In genomic region chr9:70043285-70043684, GRCh38 we compare ENCODE assay signal across 14 cellular contexts. TPM values are rescaled to one million over a fixed set of nuclear protein-coding genes. Genes with fewer than 3 reads are reported as not detected.
A peak's percentile ranks its signal among the peaks of the same experiment; 100 is the strongest.
DNase-seq lines count a peak whose midpoint lies in the region; ATAC-seq and TF ChIP-seq lines count a peak whose summit lies in the region.
"Had no signal": no experiment of that assay in that cellular context is flagged by ENCODE, and none has a peak within 500 bp of the region (broad histone marks: within the 10 kb centered on the region; RNA-seq: fewer than 3 reads in every experiment).

No MANE protein-coding gene starts in this region.

- H3K4me1 ChIP-seq in Caco-2: no peaks in the 10 kb centered on the region
- H3K4me1 ChIP-seq in rectal smooth muscle tissue (ENCODE audit: control insufficient read depth, insufficient read depth, low read length): peaks cover 36% of the 10 kb centered on the region
- H3K4me1 ChIP-seq: HAP-1 had no signal

- no peaks in the 10 kb centered on the region for H3K36me3 ChIP-seq in Caco-2 (ENCODE audit: control insufficient read depth, insufficient read depth, low read length)
- no peaks in the 10 kb centered on the region for H3K36me3 ChIP-seq in rectal smooth muscle tissue (ENCODE audit: control insufficient read depth, insufficient read depth, low read length)
- H3K36me3 ChIP-seq: HAP-1 had no signal

- peaks cover 6% of the 10 kb centered on the region for H3K9me3 Mint-ChIP-seq in Caco-2 (ENCODE audit: unreplicated experiment)

- H3K9ac ChIP-seq in rectal smooth muscle tissue (ENCODE audit: low read length): peak overlapping the region; percentile 32

- POLR2A ChIA-PET in Caco-2 (lab: Charles Lee): no interaction called here

- DNase-seq in Caco-2 (no peak), astrocyte of the spinal cord (ENCODE audit: low read depth, low spot score) (no peak), iPS-NIHi11 (ENCODE audit: low spot score) (peak; percentile 42), T-helper 1 cell (no peak), NCI-H187 treated with DMSO at 0.1 percent for 48 hours (lab: John Stamatoyannopoulos, UW) (no peak)
- DNase-seq in activated CD4-positive, alpha-beta T cell treated with anti-CD3 and anti-CD28 coated beads, Interleukin-2, amount 50 U/mL, for 1 hour: no peak
- DNase-seq: activated effector memory CD4-positive, alpha-beta T cell treated with Interleukin-2 at 50 U/mL for 16 hours; COR-L47; Karpas-422; NCI-H446 treated with DMSO at 0.1 percent for 48 hours; stimulated activated naive CD4-positive, alpha-beta T cell treated with Interleukin-2 at 50 U/mL for 16 hours had no signal

- no peak overlapping the region for H3K4me3 ChIP-seq in Caco-2 (ENCODE audit: low read depth, low read length)
- H3K4me3 ChIP-seq in astrocyte of the spinal cord (ENCODE audit: low read depth, low read length): peak overlapping the region; percentile 47
- peak overlapping the region; percentile 79 for H3K4me3 ChIP-seq in rectal smooth muscle tissue (ENCODE audit: low read length)

- H3K36me3 Mint-ChIP-seq in Caco-2 (ENCODE audit: insufficient read depth, unreplicated experiment): no peaks in the 10 kb centered on the region

- no peak for ATAC-seq in HG02759 (IDR thresholded peaks at IDR 0.05; ENCODE audit: unreplicated experiment)

- peak overlapping the region; percentile 61 for H3K4me3 Mint-ChIP-seq in Caco-2 (ENCODE audit: unreplicated experiment)

- intact Hi-C loops in Caco-2 (cut with micrococcal nuclease; ENCODE audit: unreplicated experiment): no loop called here

- H3K27ac ChIP-seq in rectal smooth muscle tissue (ENCODE audit: low read depth, low read length): peak overlapping the region; percentile 88

- H3K27me3 ChIP-seq in Caco-2 (replicated peaks; ENCODE audit: control insufficient read depth, insufficient read depth, low read length): no peaks in the 10 kb centered on the region
- H3K27me3 ChIP-seq in rectal smooth muscle tissue (ENCODE audit: control insufficient read depth, insufficient read depth, low read length): no peaks in the 10 kb centered on the region

- CTCF ChIA-PET in Caco-2 (lab: Charles Lee): no interaction called here

- no TSS peak for BruUV-seq in Caco-2 (replicated peaks; lab: Mats Ljungman, UMichigan)

- H3K27ac Mint-ChIP-seq in Caco-2 (ENCODE audit: unreplicated experiment): no peak overlapping the region

- no peak for TF ChIP-seq CTCF in Caco-2 (IDR thresholded peaks at IDR 0.05; ENCODE audit: insufficient read depth in 1 of 2, low read depth in 1 of 2, low read length in 1 of 2, severe bottlenecking in 1 of 2, unreplicated experiment in 1 of 2)
- no peak for TF ChIP-seq CTCF in astrocyte of the spinal cord (IDR thresholded peaks at IDR 0.05; ENCODE audit: low read depth, low read length)

- peaks cover 6% of the 10 kb centered on the region for H3K4me1 Mint-ChIP-seq in Caco-2 (ENCODE audit: low read depth, unreplicated experiment)

- H3K9me3 ChIP-seq in Caco-2: no peaks in the 10 kb centered on the region
- H3K9me3 ChIP-seq: HAP-1 had no signal

- in situ Hi-C loops in astrocyte of the spinal cord (cut with HindIII; ENCODE audit: low sequenced_read_pairs): no loop called here

- H3K27me3 Mint-ChIP-seq in Caco-2 (ENCODE audit: insufficient read depth, unreplicated experiment): peaks cover 3% of the 10 kb centered on the region

RNA-seq across cellular contexts. Expression of gene MAMDC2, which starts 0.4 kb away (rescaled TPM):
- not detected in 2 replicates for total RNA-seq in Caco-2 (2022)
